Comparison of ENCODE assay signal across 8 cellular contexts in genomic region chr12:43776498-43776897, GRCh38. TPM values are rescaled to one million over a fixed set of nuclear protein-coding genes. Genes with fewer than 3 reads are reported as not detected.
A peak's percentile ranks its signal among the peaks of the same experiment; 100 is the strongest.
DNase-seq lines count a peak whose midpoint lies in the region; ATAC-seq and TF ChIP-seq lines count a peak whose summit lies in the region.

No MANE protein-coding gene starts in this region.

- peaks cover 4% of the 10 kb centered on the region for H3K4me1 Mint-ChIP-seq in activated T-cell treated with anti-CD3 and anti-CD28 coated beads, Interleukin-2, amount 50 U/mL, for 4 hours (ENCODE audit: low read depth)
- no peaks in the 10 kb centered on the region for H3K4me1 Mint-ChIP-seq in activated T-cell treated with anti-CD3 and anti-CD28 coated beads, Interleukin-2, amount 50 U/mL, for 24 hours (ENCODE audit: low read depth)
- H3K4me1 Mint-ChIP-seq in activated CD8-positive, alpha-beta T cell treated with anti-CD3 and anti-CD28 coated beads for 36 hours (ENCODE audit: low read depth) = no peaks in the 10 kb centered on the region

- no peaks in the 10 kb centered on the region for H3K9me3 Mint-ChIP-seq in activated T-cell treated with anti-CD3 and anti-CD28 coated beads, Interleukin-2, amount 50 U/mL, for 4 hours
- no peaks in the 10 kb centered on the region for H3K9me3 Mint-ChIP-seq in activated T-cell treated with anti-CD3 and anti-CD28 coated beads, Interleukin-2, amount 50 U/mL, for 24 hours
- H3K9me3 Mint-ChIP-seq in activated CD8-positive, alpha-beta T cell treated with anti-CD3 and anti-CD28 coated beads for 36 hours = no peaks in the 10 kb centered on the region

- H3K4me3 Mint-ChIP-seq in activated T-cell treated with anti-CD3 and anti-CD28 coated beads, Interleukin-2, amount 50 U/mL, for 4 hours = no peak overlapping the region
- no peak overlapping the region for H3K4me3 Mint-ChIP-seq in activated T-cell treated with anti-CD3 and anti-CD28 coated beads, Interleukin-2, amount 50 U/mL, for 24 hours
- no peak overlapping the region for H3K4me3 Mint-ChIP-seq in activated CD8-positive, alpha-beta T cell treated with anti-CD3 and anti-CD28 coated beads for 36 hours

- no peaks in the 10 kb centered on the region for H3K27me3 ChIP-seq in KMS-11 (ENCODE audit: insufficient read depth, low read depth)

- no peaks in the 10 kb centered on the region for H3K79me2 ChIP-seq in KMS-11 (ENCODE audit: insufficient read depth, low read depth)

- H3K4me2 ChIP-seq in KMS-11 = no peak overlapping the region

- H3K27ac Mint-ChIP-seq in activated T-cell treated with anti-CD3 and anti-CD28 coated beads, Interleukin-2, amount 50 U/mL, for 24 hours = no peak overlapping the region
- no peak overlapping the region for H3K27ac Mint-ChIP-seq in activated CD8-positive, alpha-beta T cell treated with anti-CD3 and anti-CD28 coated beads for 36 hours

- intact Hi-C loops in activated CD8-positive, alpha-beta T cell treated with anti-CD3 and anti-CD28 coated beads for 36 hours (cut with micrococcal nuclease) = loop anchor here (2.0 kb wide), 1 partner anchor 106 kb away; no protein-coding TSS in a partner anchor

- peak; percentile 54 to 58 for ATAC-seq in activated T-cell treated with anti-CD3 and anti-CD28 coated beads, Interleukin-2, amount 50 U/mL, for 4 hours
- ATAC-seq in activated CD8-positive, alpha-beta T cell treated with anti-CD3 and anti-CD28 coated beads for 36 hours = peak; percentile 55
- ATAC-seq in GM18520 (IDR thresholded peaks at IDR 0.05; ENCODE audit: unreplicated experiment) = no peak
- ATAC-seq in HG02678 (IDR thresholded peaks at IDR 0.05; ENCODE audit: unreplicated experiment) = no peak

- H3K27me3 Mint-ChIP-seq in activated T-cell treated with anti-CD3 and anti-CD28 coated beads, Interleukin-2, amount 50 U/mL, for 4 hours (ENCODE audit: low read depth) = no peaks in the 10 kb centered on the region
- H3K27me3 Mint-ChIP-seq in activated T-cell treated with anti-CD3 and anti-CD28 coated beads, Interleukin-2, amount 50 U/mL, for 24 hours = no peaks in the 10 kb centered on the region
- no peaks in the 10 kb centered on the region for H3K27me3 Mint-ChIP-seq in activated CD8-positive, alpha-beta T cell treated with anti-CD3 and anti-CD28 coated beads for 36 hours

- H4K20me1 ChIP-seq in KMS-11 (ENCODE audit: insufficient read depth) = no peaks in the 10 kb centered on the region

- POLR2A ChIA-PET in activated CD8-positive, alpha-beta T cell treated with anti-CD3 and anti-CD28 coated beads for 36 hours (lab: Charles Lee) = interaction anchor here (1.2 kb wide), 1 partner anchor 59 kb away, joined by 3 read pairs; no protein-coding TSS in a partner anchor

- H3K27ac ChIP-seq in KMS-11 = no peak overlapping the region

- H3K4me1 ChIP-seq in KMS-11 (ENCODE audit: low read depth, poor library complexity, severe bottlenecking) = no peaks in the 10 kb centered on the region

- DNase-seq in activated T-cell treated with anti-CD3 and anti-CD28 coated beads, Interleukin-2, amount 50 U/mL, for 4 hours = no peak
- no peak for DNase-seq in activated T-cell treated with anti-CD3 and anti-CD28 coated beads, Interleukin-2, amount 50 U/mL, for 24 hours
- peak; percentile 27 for DNase-seq in activated CD8-positive, alpha-beta T cell treated with anti-CD3 and anti-CD28 coated beads for 36 hours
- DNase-seq in lung microvascular endothelial cell (ENCODE audit: low read depth in 2 of 2) = peak; percentile 13 to 54
- no peak for DNase-seq in NK-92 treated with Interleukin-12 subunit alpha and Interleukin-12 subunit beta, amount 100 ng/mL, for 24 hours (lab: John Stamatoyannopoulos, UW)

- peak; percentile 40; the same call in 1 of the 2 replicates for TF ChIP-seq CTCF in KMS-11 (conservative IDR thresholded peaks at IDR 0.05; ENCODE audit: low read depth, low read length)
- TF ChIP-seq CTCF in activated CD8-positive, alpha-beta T cell treated with anti-CD3 and anti-CD28 coated beads for 36 hours (IDR thresholded peaks at IDR 0.05) = peak; percentile 42

- CTCF ChIA-PET in activated CD8-positive, alpha-beta T cell treated with anti-CD3 and anti-CD28 coated beads for 36 hours (lab: Charles Lee) = interaction anchor here (0.8 to 2.8 kb wide), 5 partner anchors 14 to 106 kb away, joined by 3 to 36 read pairs (median 6); no protein-coding TSS in a partner anchor

- H3K9ac ChIP-seq in KMS-11 = no peak overlapping the region

- no peak overlapping the region for H2AFZ ChIP-seq in KMS-11 (ENCODE audit: low read depth)

- H3K4me3 ChIP-seq in KMS-11 (IDR thresholded peaks at IDR 0.05; ENCODE audit: insufficient read depth, low read depth, low read length) = no peak overlapping the region

- peaks cover 19% of the 10 kb centered on the region for H3K36me3 Mint-ChIP-seq in activated T-cell treated with anti-CD3 and anti-CD28 coated beads, Interleukin-2, amount 50 U/mL, for 4 hours (ENCODE audit: insufficient read depth)
- H3K36me3 Mint-ChIP-seq in activated T-cell treated with anti-CD3 and anti-CD28 coated beads, Interleukin-2, amount 50 U/mL, for 24 hours (ENCODE audit: low read depth) = peaks cover 39% of the 10 kb centered on the region
- H3K36me3 Mint-ChIP-seq in activated CD8-positive, alpha-beta T cell treated with anti-CD3 and anti-CD28 coated beads for 36 hours (ENCODE audit: low read depth) = peaks cover 13% of the 10 kb centered on the region

- H3K36me3 ChIP-seq in KMS-11 (ENCODE audit: insufficient read depth) = no peaks in the 10 kb centered on the region; the same call in 1 of the 2 replicates

RNA-seq across cellular contexts. Expression of gene IRAK4, which starts 17.7 kb away (rescaled TPM):
- 10 to 100 TPM; 15.4 to 17.5 (median 16.7) TPM for total RNA-seq in activated T-cell treated with anti-CD3 and anti-CD28 coated beads, Interleukin-2, amount 50 U/mL, for 4 hours
- 10 to 100 TPM; 24.0 TPM for total RNA-seq in activated CD8-positive, alpha-beta T cell treated with anti-CD3 and anti-CD28 coated beads for 36 hours
- total RNA-seq in lung microvascular endothelial cell = 9.2 and 15.1 TPM in 2 replicates

RNA-seq across cellular contexts. Expression of gene PUS7L, which starts 17.9 kb away (rescaled TPM):
- total RNA-seq in activated T-cell treated with anti-CD3 and anti-CD28 coated beads, Interleukin-2, amount 50 U/mL, for 4 hours = 10 to 100 TPM; 21.2 to 23.4 (median 22.4) TPM
- total RNA-seq in activated CD8-positive, alpha-beta T cell treated with anti-CD3 and anti-CD28 coated beads for 36 hours = 10 to 100 TPM; 16.7 to 18.7 TPM
- total RNA-seq in lung microvascular endothelial cell = 5.7 and 8.5 TPM in 2 replicates

RNA-seq across cellular contexts. Expression of gene TWF1, which starts 29.6 kb away (rescaled TPM):
- total RNA-seq in activated T-cell treated with anti-CD3 and anti-CD28 coated beads, Interleukin-2, amount 50 U/mL, for 4 hours = 10 to 100 TPM; 35.9 to 46.2 (median 40.7) TPM
- 10 to 100 TPM; 17.0 to 18.9 TPM for total RNA-seq in activated CD8-positive, alpha-beta T cell treated with anti-CD3 and anti-CD28 coated beads for 36 hours
- total RNA-seq in lung microvascular endothelial cell = 72.2 and 91.5 TPM in 2 replicates

RNA-seq across cellular contexts. Expression of gene TMEM117, which starts 59.4 kb away (rescaled TPM):
- total RNA-seq in activated T-cell treated with anti-CD3 and anti-CD28 coated beads, Interleukin-2, amount 50 U/mL, for 4 hours = 1 to 10 TPM; 1.4 to 2.0 (median 1.4) TPM
- under 1 TPM; 0.95 to 0.96 TPM for total RNA-seq in activated CD8-positive, alpha-beta T cell treated with anti-CD3 and anti-CD28 coated beads for 36 hours
- total RNA-seq in lung microvascular endothelial cell = 3.7 and 4.8 TPM in 2 replicates

Comparison
In these comparisons a context has a peak if more than half of its experiments do, and no peak if none do; other contexts are left out.
1. ATAC-seq: peak in activated T-cell treated with anti-CD3 and anti-CD28 coated beads, Interleukin-2, amount 50 U/mL, for 4 hours (2 of 2) and activated CD8-positive, alpha-beta T cell treated with anti-CD3 and anti-CD28 coated beads for 36 hours (single experiment); none in GM18520 (single experiment) and HG02678 (single experiment).
2. DNase-seq: peak in activated CD8-positive, alpha-beta T cell treated with anti-CD3 and anti-CD28 coated beads for 36 hours (single experiment) and lung microvascular endothelial cell (2 of 2); none in activated T-cell treated with anti-CD3 and anti-CD28 coated beads, Interleukin-2, amount 50 U/mL, for 4 hours (single experiment), activated T-cell treated with anti-CD3 and anti-CD28 coated beads, Interleukin-2, amount 50 U/mL, for 24 hours (single experiment) and NK-92 treated with Interleukin-12 subunit alpha and Interleukin-12 subunit beta, amount 100 ng/mL, for 24 hours (single experiment).